10 cellular contexts compared by ENCODE assay signal in the genomic region with DNA sequence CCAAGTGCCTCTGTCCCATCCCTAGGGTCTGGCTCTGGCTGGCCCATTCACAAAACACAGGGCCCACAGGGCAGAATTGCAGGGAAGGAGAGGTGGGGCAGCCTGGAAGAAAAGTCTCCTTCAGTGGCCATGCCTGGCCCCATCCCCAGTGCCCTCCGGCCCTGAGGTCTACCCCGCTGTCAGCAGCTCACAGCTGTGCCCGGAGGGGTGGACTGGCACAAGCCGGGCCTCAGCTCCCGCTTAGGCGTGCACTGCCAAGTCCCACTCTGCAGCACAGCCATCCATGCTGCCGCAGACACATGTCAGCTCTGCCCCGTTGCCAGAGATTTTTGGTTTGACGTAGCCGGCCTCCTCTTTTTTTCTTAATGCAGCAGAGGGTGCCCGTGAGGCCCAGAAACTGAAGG. TPM values are rescaled to one million over a fixed set of nuclear protein-coding genes. Genes with fewer than 3 reads are reported as not detected.
DNase-seq lines count a peak whose midpoint lies in the region; ATAC-seq and TF ChIP-seq lines count a peak whose summit lies in the region.
"Had no signal": no experiment of that assay in that cellular context is flagged by ENCODE, and none has a peak within 500 bp of the region (broad histone marks: within the 10 kb centered on the region; RNA-seq: fewer than 3 reads in every experiment).

No MANE protein-coding gene starts in this region.

- no peaks in the 10 kb centered on the region for H3K9me3 Mint-ChIP-seq in CD4-positive, alpha-beta T cell
- H3K9me3 Mint-ChIP-seq in naive thymus-derived CD8-positive, alpha-beta T cell, result no peaks in the 10 kb centered on the region
- H3K9me3 Mint-ChIP-seq: naive B cell had no signal

- peak; percentile 73 for ATAC-seq in CD4-positive, alpha-beta T cell (ENCODE audit: poor library complexity)
- ATAC-seq in esophagus mucosa, result peak; percentile 39
- peak; percentile 35 to 48 for ATAC-seq in naive thymus-derived CD8-positive, alpha-beta T cell
- no peak for ATAC-seq in GM18519 (IDR thresholded peaks at IDR 0.05; ENCODE audit: low FRiP score, unreplicated experiment)
- ATAC-seq in T-helper 17 cell, result no peak
- ATAC-seq in HG02840 (IDR thresholded peaks at IDR 0.05; ENCODE audit: low FRiP score, unreplicated experiment), result no peak

- no peak for TF ChIP-seq CTCF in CD4-positive, alpha-beta T cell (IDR thresholded peaks at IDR 0.05)

- H3K4me3 Mint-ChIP-seq in CD4-positive, alpha-beta T cell, result no peak overlapping the region
- H3K4me3 Mint-ChIP-seq in naive thymus-derived CD8-positive, alpha-beta T cell, result no peak overlapping the region
- no peak overlapping the region for H3K4me3 Mint-ChIP-seq in T-helper 17 cell
- H3K4me3 Mint-ChIP-seq: naive B cell had no signal

- no peak overlapping the region for H3K27ac ChIP-seq in CD4-positive, alpha-beta T cell (ENCODE audit: low read depth, low read length)

- H3K9me3 ChIP-seq in CD4-positive, alpha-beta T cell (ENCODE audit: control insufficient read depth, low read length), result no peaks in the 10 kb centered on the region
- H3K9me3 ChIP-seq in T-helper 17 cell (ENCODE audit: control insufficient read depth, low read length, poor library complexity, severe bottlenecking), result no peaks in the 10 kb centered on the region

- H3K27me3 Mint-ChIP-seq in CD4-positive, alpha-beta T cell, result peaks cover 24% of the 10 kb centered on the region
- peaks cover 7 to 23% (median 18%) of the 10 kb centered on the region in 5 donors for H3K27me3 Mint-ChIP-seq in naive thymus-derived CD8-positive, alpha-beta T cell
- peaks cover 39% of the 10 kb centered on the region for H3K27me3 Mint-ChIP-seq in T-helper 17 cell

- no peaks in the 10 kb centered on the region for H3K4me1 Mint-ChIP-seq in CD4-positive, alpha-beta T cell (ENCODE audit: low read depth)
- peaks cover 0 to 2% (median under 1%) of the 10 kb centered on the region in 4 donors for H3K4me1 Mint-ChIP-seq in naive thymus-derived CD8-positive, alpha-beta T cell
- no peaks in the 10 kb centered on the region for H3K4me1 Mint-ChIP-seq in T-helper 17 cell
- H3K4me1 Mint-ChIP-seq: naive B cell had no signal

- POLR2A ChIA-PET in CD4-positive, alpha-beta T cell (lab: Charles Lee), result no interaction called here
- POLR2A ChIA-PET in naive thymus-derived CD8-positive, alpha-beta T cell (lab: Charles Lee), result interaction anchor here (1.2 kb wide), 1 partner anchor 9 kb away, joined by 3 read pairs; no protein-coding TSS in a partner anchor

- DNase-seq in CD4-positive, alpha-beta T cell, result no peak
- DNase-seq in NCI-H524 (lab: John Stamatoyannopoulos, UW), result peak; percentile 8 to 74
- peak in 1 of 10 donors; percentile 33 for DNase-seq in naive thymus-derived CD8-positive, alpha-beta T cell
- DNase-seq in stimulated activated CD4-positive, alpha-beta T cell treated with anti-CD3 and anti-CD28 coated beads, Interleukin-4, amount 100 ng/mL, for 4 hours, result no peak
- no peak for DNase-seq in T-helper 17 cell
- DNase-seq: activated CD4-positive, alpha-beta T cell treated with anti-CD3 and anti-CD28 coated beads for 1 hour; naive B cell had no signal

- CTCF ChIA-PET in CD4-positive, alpha-beta T cell (lab: Charles Lee), result interaction anchor here (3.5 kb wide), 1 partner anchor 9 kb away, joined by 12 read pairs; no protein-coding TSS in a partner anchor

- intact Hi-C loops in CD4-positive, alpha-beta T cell (cut with DNase I, micrococcal nuclease), result no loop called here

- H3K36me3 Mint-ChIP-seq in CD4-positive, alpha-beta T cell (ENCODE audit: low read depth), result no peaks in the 10 kb centered on the region
- no peaks in the 10 kb centered on the region for H3K36me3 Mint-ChIP-seq in naive thymus-derived CD8-positive, alpha-beta T cell
- no peaks in the 10 kb centered on the region for H3K36me3 Mint-ChIP-seq in T-helper 17 cell (ENCODE audit: low read depth)
- H3K36me3 Mint-ChIP-seq: naive B cell had no signal

- H3K27me3 ChIP-seq in CD4-positive, alpha-beta T cell (ENCODE audit: control insufficient read depth, insufficient read depth, low read length), result no peaks in the 10 kb centered on the region

- H3K27ac Mint-ChIP-seq in CD4-positive, alpha-beta T cell, result no peak overlapping the region
- no peak overlapping the region for H3K27ac Mint-ChIP-seq in naive thymus-derived CD8-positive, alpha-beta T cell
- no peak overlapping the region for H3K27ac Mint-ChIP-seq in T-helper 17 cell

RNA-seq across cellular contexts. Expression of gene SCN2B, which starts 3.9 kb away (rescaled TPM):
- total RNA-seq in CD4-positive, alpha-beta T cell, result not detected
- total RNA-seq in esophagus mucosa (0.32 TPM), T-helper 17 cell (not detected)
- total RNA-seq in naive thymus-derived CD8-positive, alpha-beta T cell, result not detected
- not detected for polyA plus RNA-seq in naive thymus-derived CD8-positive, alpha-beta T cell

RNA-seq across cellular contexts. Expression of gene SCN4B, which starts 27.7 kb away (rescaled TPM):
- not detected for total RNA-seq in CD4-positive, alpha-beta T cell
- total RNA-seq in esophagus mucosa (2.5 TPM), T-helper 17 cell (not detected)
- not detected for total RNA-seq in naive thymus-derived CD8-positive, alpha-beta T cell
- not detected for polyA plus RNA-seq in naive thymus-derived CD8-positive, alpha-beta T cell

RNA-seq across cellular contexts. Expression of gene JAML, which starts 44.5 kb away (rescaled TPM):
- total RNA-seq in CD4-positive, alpha-beta T cell, result 10 to 100 TPM; 26.7 to 30.3 TPM
- total RNA-seq in esophagus mucosa (2.7 TPM), T-helper 17 cell (10 to 100 TPM; 79.9 to 84.0 TPM)
- 100 to 1,000 TPM; 157 to 161 TPM for total RNA-seq in naive thymus-derived CD8-positive, alpha-beta T cell
- 100 to 1,000 TPM; 120 to 195 (median 159) TPM for polyA plus RNA-seq in naive thymus-derived CD8-positive, alpha-beta T cell

Comparison
In these comparisons a context has a peak if more than half of its experiments do, and no peak if none do; other contexts are left out.
1. ATAC-seq: peak in CD4-positive, alpha-beta T cell (single experiment), esophagus mucosa (single experiment) and naive thymus-derived CD8-positive, alpha-beta T cell (2 of 2); none in GM18519 (single experiment), T-helper 17 cell (single experiment) and HG02840 (single experiment).
2. DNase-seq: peak in NCI-H524 (2 of 2); none in CD4-positive, alpha-beta T cell (0 of 10), stimulated activated CD4-positive, alpha-beta T cell treated with anti-CD3 and anti-CD28 coated beads, Interleukin-4, amount 100 ng/mL, for 4 hours (0 of 2) and T-helper 17 cell (0 of 3).